Comparison of ENCODE assay signal across 16 cellular contexts in the genomic region with DNA sequence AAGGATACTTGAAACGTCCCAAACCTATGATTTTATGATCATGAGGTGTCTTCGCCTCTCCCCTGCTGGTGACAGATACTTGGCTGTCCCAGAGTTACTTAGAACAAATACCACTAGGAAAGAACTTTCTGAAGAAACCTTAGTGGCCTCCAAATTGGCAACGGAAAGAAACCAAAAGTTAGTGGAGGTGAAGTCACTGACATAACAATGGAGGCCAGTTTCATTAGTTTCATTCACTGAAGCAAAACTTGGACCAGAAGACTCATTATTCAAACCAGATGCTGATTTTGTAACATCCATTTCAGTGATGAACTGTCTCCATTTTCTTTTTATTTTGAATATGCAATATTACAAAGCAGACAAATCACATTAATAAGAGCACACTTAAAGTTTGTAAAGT.
"Had no signal": no experiment of that assay in that cellular context is flagged by ENCODE, and none has a peak within 500 bp of the region (broad histone marks: within the 10 kb centered on the region; RNA-seq: fewer than 3 reads in every experiment).

No MANE protein-coding gene starts in this region.

- H3K27ac ChIP-seq: colonic mucosa, esophagus squamous epithelium, right atrium auricular region, upper lobe of left lung had no signal

- H3K9me3 Mint-ChIP-seq: activated naive CD4-positive, alpha-beta T cell treated with anti-CD3 and anti-CD28 coated beads, Interleukin-2, amount 10 ng/mL, durations not matched to agents 7 days and 5 days had no signal

- H3K36me3 Mint-ChIP-seq: activated naive CD4-positive, alpha-beta T cell treated with anti-CD3 and anti-CD28 coated beads, Interleukin-2, amount 10 ng/mL, durations not matched to agents 7 days and 5 days had no signal

- H3K9me3 ChIP-seq: adrenal gland, colonic mucosa, esophagus squamous epithelium, right atrium auricular region, testis, upper lobe of left lung had no signal

- H3K27ac Mint-ChIP-seq: activated naive CD4-positive, alpha-beta T cell treated with anti-CD3 and anti-CD28 coated beads, Interleukin-2, amount 10 ng/mL, durations not matched to agents 7 days and 5 days; progenitor cell of endocrine pancreas had no signal

- DNase-seq: activated CD4-positive, alpha-beta T cell treated with anti-CD3 and anti-CD28 coated beads for 1 hour; activated CD4-positive, alpha-beta T cell treated with anti-CD3 and anti-CD28 coated beads, Interleukin-2, amount 50 U/mL, for 4 hours; activated naive CD4-positive, alpha-beta T cell treated with anti-CD3 and anti-CD28 coated beads, Interleukin-2, amount 10 ng/mL, durations not matched to agents 7 days and 5 days; activated T-cell treated with anti-CD3 and anti-CD28 coated beads, Interleukin-2, amount 50 U/mL, for 1 hour; adrenal gland; central memory CD4-positive, alpha-beta T cell; colonic mucosa; esophagus squamous epithelium; kidney glomerular epithelial cell; left ventricle myocardium superior; small intestine; stimulated activated naive CD8-positive, alpha-beta T cell treated with anti-CD3 and anti-CD28 coated beads, Interleukin-15, Interleukin-2, amounts not matched to agents 100 U/mL and 50 U/mL, for 24 hours; testis; upper lobe of left lung had no signal

- H3K4me1 Mint-ChIP-seq: activated naive CD4-positive, alpha-beta T cell treated with anti-CD3 and anti-CD28 coated beads, Interleukin-2, amount 10 ng/mL, durations not matched to agents 7 days and 5 days had no signal

- H3K4me3 Mint-ChIP-seq: activated naive CD4-positive, alpha-beta T cell treated with anti-CD3 and anti-CD28 coated beads, Interleukin-2, amount 10 ng/mL, durations not matched to agents 7 days and 5 days had no signal

- H3K4me3 ChIP-seq: adrenal gland, colonic mucosa, esophagus squamous epithelium, right atrium auricular region, testis, upper lobe of left lung had no signal

- H3K4me1 ChIP-seq: colonic mucosa had no signal

- H3K36me3 ChIP-seq: adrenal gland, colonic mucosa, esophagus squamous epithelium, right atrium auricular region, upper lobe of left lung had no signal

- H3K27me3 ChIP-seq: adrenal gland, colonic mucosa, esophagus squamous epithelium, right atrium auricular region, testis, upper lobe of left lung had no signal

- ATAC-seq: left ventricle myocardium superior; stimulated activated naive CD8-positive, alpha-beta T cell treated with anti-CD3 and anti-CD28 coated beads, Interleukin-15, Interleukin-2, amounts not matched to agents 100 U/mL and 50 U/mL, for 24 hours had no signal
